Comparison of ENCODE assay signal across 10 cellular contexts in genomic region chr10:46019541-46020343, GRCh38. TPM values are rescaled to one million over a fixed set of nuclear protein-coding genes. Genes with fewer than 3 reads are reported as not detected.
DNase-seq lines count a peak whose midpoint lies in the region; ATAC-seq and TF ChIP-seq lines count a peak whose summit lies in the region.
"Had no signal": no experiment of that assay in that cellular context is flagged by ENCODE, and none has a peak within 500 bp of the region (broad histone marks: within the 10 kb centered on the region; RNA-seq: fewer than 3 reads in every experiment).

No MANE protein-coding gene starts in this region.

- H3K4me3 ChIP-seq in right cardiac atrium (ENCODE audit: low read length) (no peak overlapping the region), smooth muscle cell (no peak overlapping the region)

- no peaks in the 10 kb centered on the region for H3K27me3 ChIP-seq in right cardiac atrium (ENCODE audit: control insufficient read depth, insufficient read depth)
- H3K27me3 ChIP-seq in smooth muscle cell (ENCODE audit: low read depth), result no peaks in the 10 kb centered on the region

- peak overlapping the region; percentile 59 for H3K27ac Mint-ChIP-seq in HFFc6
- peak overlapping the region; percentile 60 for H3K27ac Mint-ChIP-seq in activated CD4-positive, alpha-beta memory T cell treated with anti-CD3 and anti-CD28 coated beads, Interleukin-2, amount 10 ng/mL, durations not matched to agents 7 days and 5 days
- no peak overlapping the region for H3K27ac Mint-ChIP-seq in progenitor cell of endocrine pancreas

- peaks cover 3% of the 10 kb centered on the region for H3K36me3 ChIP-seq in smooth muscle cell (ENCODE audit: low read depth)

- H4K20me1 ChIP-seq in smooth muscle cell (ENCODE audit: low read depth), result peaks cover 95% of the 10 kb centered on the region

- H3K36me3 Mint-ChIP-seq in HFFc6 (ENCODE audit: low read depth) (peaks cover 23% of the 10 kb centered on the region), progenitor cell of endocrine pancreas (ENCODE audit: insufficient read depth) (peaks cover 6% of the 10 kb centered on the region)
- H3K36me3 Mint-ChIP-seq in activated CD4-positive, alpha-beta memory T cell treated with anti-CD3 and anti-CD28 coated beads, Interleukin-2, amount 10 ng/mL, durations not matched to agents 7 days and 5 days (ENCODE audit: low read depth), result peaks cover 28% of the 10 kb centered on the region

- no peak overlapping the region for H3K9ac ChIP-seq in smooth muscle cell (ENCODE audit: low read depth)

- peaks cover 87% of the 10 kb centered on the region for H3K79me2 ChIP-seq in smooth muscle cell (ENCODE audit: low read depth)

- H3K27ac ChIP-seq in right cardiac atrium (ENCODE audit: low read length) (peak overlapping the region; percentile 95), smooth muscle cell (ENCODE audit: low read depth) (peak overlapping the region; percentile 99)

- peak overlapping the region; percentile 65 for H3K4me2 ChIP-seq in smooth muscle cell

- H3F3A ChIP-seq in smooth muscle cell (ENCODE audit: low read depth), result peaks cover 19% of the 10 kb centered on the region

- peak; percentile 43 to 55 for ATAC-seq in right cardiac atrium
- ATAC-seq in HG03378 (IDR thresholded peaks at IDR 0.05; ENCODE audit: unreplicated experiment), result no peak

- H3K9me3 Mint-ChIP-seq in HFFc6 (no peaks in the 10 kb centered on the region), progenitor cell of endocrine pancreas (ENCODE audit: low read depth) (no peaks in the 10 kb centered on the region)
- no peaks in the 10 kb centered on the region for H3K9me3 Mint-ChIP-seq in activated CD4-positive, alpha-beta memory T cell treated with anti-CD3 and anti-CD28 coated beads, Interleukin-2, amount 10 ng/mL, durations not matched to agents 7 days and 5 days

- no peak for TF ChIP-seq CTCF in HFFc6 (IDR thresholded peaks at IDR 0.05)
- no peak for TF ChIP-seq CTCF in smooth muscle cell (IDR thresholded peaks at IDR 0.05; ENCODE audit: borderline replicate concordance, insufficient read depth, poor library complexity, severe bottlenecking)
- TF ChIP-seq CTCF in progenitor cell of endocrine pancreas (IDR thresholded peaks at IDR 0.05; ENCODE audit: unreplicated experiment), result no peak

- no peak overlapping the region for H2AFZ ChIP-seq in smooth muscle cell (ENCODE audit: low read depth)

- H3K4me3 Mint-ChIP-seq in HFFc6 (no peak overlapping the region), progenitor cell of endocrine pancreas (ENCODE audit: low read depth) (no peak overlapping the region)
- no peak overlapping the region for H3K4me3 Mint-ChIP-seq in activated CD4-positive, alpha-beta memory T cell treated with anti-CD3 and anti-CD28 coated beads, Interleukin-2, amount 10 ng/mL, durations not matched to agents 7 days and 5 days

- H3K27me3 Mint-ChIP-seq in HFFc6 (ENCODE audit: insufficient read depth) (no peaks in the 10 kb centered on the region; the same call in 1 of the 2 replicates), progenitor cell of endocrine pancreas (no peaks in the 10 kb centered on the region)
- no peaks in the 10 kb centered on the region for H3K27me3 Mint-ChIP-seq in activated CD4-positive, alpha-beta memory T cell treated with anti-CD3 and anti-CD28 coated beads, Interleukin-2, amount 10 ng/mL, durations not matched to agents 7 days and 5 days

- CTCF ChIA-PET in activated CD4-positive, alpha-beta memory T cell treated with anti-CD3 and anti-CD28 coated beads, Interleukin-2, amount 10 ng/mL, durations not matched to agents 7 days and 5 days (lab: Charles Lee), result interaction anchor here (0.6 to 4.1 kb wide), 2 partner anchors 8 to 16 kb away, joined by 6 to 21 read pairs; no protein-coding TSS in a partner anchor

- peaks cover 10% of the 10 kb centered on the region for H3K4me1 ChIP-seq in right cardiac atrium (ENCODE audit: control insufficient read depth, insufficient read depth, low read length)
- H3K4me1 ChIP-seq in smooth muscle cell (ENCODE audit: low read depth), result peaks cover 28% of the 10 kb centered on the region

- H3K9me3 ChIP-seq in right cardiac atrium (ENCODE audit: control insufficient read depth, low read length) (no peaks in the 10 kb centered on the region), smooth muscle cell (replicated peaks; ENCODE audit: low read depth) (no peaks in the 10 kb centered on the region)

- intact Hi-C loops in right cardiac atrium (cut with DNase I), result no loop called here

- peaks cover 91% of the 10 kb centered on the region for H3K4me1 Mint-ChIP-seq in HFFc6 (ENCODE audit: low read depth)
- peaks cover 60% of the 10 kb centered on the region for H3K4me1 Mint-ChIP-seq in activated CD4-positive, alpha-beta memory T cell treated with anti-CD3 and anti-CD28 coated beads, Interleukin-2, amount 10 ng/mL, durations not matched to agents 7 days and 5 days
- peaks cover 39% of the 10 kb centered on the region for H3K4me1 Mint-ChIP-seq in progenitor cell of endocrine pancreas (ENCODE audit: low read depth)

- DNase-seq in HFFc6 (no peak), right cardiac atrium (peak in 1 of 3 donors; percentile 63), smooth muscle cell (lab: John Stamatoyannopoulos, UW; ENCODE audit: unreplicated experiment) (no peak), progenitor cell of endocrine pancreas (ENCODE audit: low spot score, unreplicated experiment) (no peak), T1000 (lab: John Stamatoyannopoulos, UW) (no peak), HPDE6-E6E7 (ENCODE audit: extremely low spot score) (no peak)
- DNase-seq in activated CD4-positive, alpha-beta memory T cell treated with anti-CD3 and anti-CD28 coated beads, Interleukin-2, amount 10 ng/mL, durations not matched to agents 7 days and 5 days, result no peak
- DNase-seq: effector CD4-positive, alpha-beta T cell had no signal

- POLR2A ChIA-PET in activated CD4-positive, alpha-beta memory T cell treated with anti-CD3 and anti-CD28 coated beads, Interleukin-2, amount 10 ng/mL, durations not matched to agents 7 days and 5 days (lab: Charles Lee), result interaction anchor here (0.9 to 1.6 kb wide), 2 partner anchors 9 to 10 kb away, joined by 3 to 4 read pairs; no protein-coding TSS in a partner anchor

- WGBS in right cardiac atrium, result 46% methylated on average over 7 of the region's 7 CpGs
- WGBS in smooth muscle cell (ENCODE audit: low lambda C conversion rate), result 86% methylated on average over 7 of the region's 7 CpGs

RNA-seq across cellular contexts. Expression of gene NCOA4, which starts 10.7 kb away (rescaled TPM):
- total RNA-seq in HFFc6 (2021; fragmentation: NEBNext Ultra II Directional; extraction: Animal tissue kit (Norgen Biotek cat#: 25700)), result 100 to 1,000 TPM; 124 to 156 (median 144) TPM
- 100 to 1,000 TPM; 104 to 105 TPM for total RNA-seq in activated CD4-positive, alpha-beta memory T cell treated with anti-CD3 and anti-CD28 coated beads, Interleukin-2, amount 10 ng/mL, durations not matched to agents 7 days and 5 days
- total RNA-seq in right cardiac atrium (100 to 1,000 TPM; 173 to 233 (median 222) TPM), smooth muscle cell (147 and 158 TPM in 2 replicates), progenitor cell of endocrine pancreas (84.0 and 88.3 TPM in 2 replicates)
- polyA plus RNA-seq in right cardiac atrium (93.7 TPM), smooth muscle cell (61.3 and 66.3 TPM in 2 replicates)

RNA-seq across cellular contexts. Expression of gene MSMB, which starts 26.3 kb away (rescaled TPM):
- total RNA-seq in HFFc6 (2021; fragmentation: NEBNext Ultra II Directional; extraction: Animal tissue kit (Norgen Biotek cat#: 25700)), result under 1 TPM in 1 of 6 experiments, not detected in 5; 0.65 TPM
- not detected for total RNA-seq in activated CD4-positive, alpha-beta memory T cell treated with anti-CD3 and anti-CD28 coated beads, Interleukin-2, amount 10 ng/mL, durations not matched to agents 7 days and 5 days
- total RNA-seq in right cardiac atrium (not detected), smooth muscle cell (not detected in 2 replicates), progenitor cell of endocrine pancreas (not detected in 2 replicates)
- polyA plus RNA-seq in right cardiac atrium (not detected), smooth muscle cell (0.50 TPM in 1 of 2 replicates, not detected in the other)
- total RNA-seq: T-helper 1 cell treated with Interleukin-12 subunit alpha and Interleukin-12 subunit beta and Interleukin-4 antibody, amounts not matched to agents 30 ng/mL and 1 ng/mL, for 36 hours had no signal

RNA-seq across cellular contexts. Expression of gene TIMM23, which starts 47.5 kb away (rescaled TPM):
- 10 to 100 TPM; 89.2 to 99.3 (median 96.4) TPM for total RNA-seq in HFFc6 (2021; fragmentation: NEBNext Ultra II Directional; extraction: Animal tissue kit (Norgen Biotek cat#: 25700))
- total RNA-seq in activated CD4-positive, alpha-beta memory T cell treated with anti-CD3 and anti-CD28 coated beads, Interleukin-2, amount 10 ng/mL, durations not matched to agents 7 days and 5 days, result 10 to 100 TPM; 45.2 to 48.2 TPM
- total RNA-seq in right cardiac atrium, result 10 to 100 TPM; 61.2 to 75.7 (median 68.3) TPM
- polyA plus RNA-seq in right cardiac atrium, result 117 TPM
- 66.3 and 89.4 TPM in 2 replicates for total RNA-seq in smooth muscle cell
- polyA plus RNA-seq in smooth muscle cell, result 105 and 115 TPM in 2 replicates
- 52.4 and 57.7 TPM in 2 replicates for total RNA-seq in progenitor cell of endocrine pancreas
